Comparison of ENCODE assay signal across 16 cellular contexts in the genomic region with DNA sequence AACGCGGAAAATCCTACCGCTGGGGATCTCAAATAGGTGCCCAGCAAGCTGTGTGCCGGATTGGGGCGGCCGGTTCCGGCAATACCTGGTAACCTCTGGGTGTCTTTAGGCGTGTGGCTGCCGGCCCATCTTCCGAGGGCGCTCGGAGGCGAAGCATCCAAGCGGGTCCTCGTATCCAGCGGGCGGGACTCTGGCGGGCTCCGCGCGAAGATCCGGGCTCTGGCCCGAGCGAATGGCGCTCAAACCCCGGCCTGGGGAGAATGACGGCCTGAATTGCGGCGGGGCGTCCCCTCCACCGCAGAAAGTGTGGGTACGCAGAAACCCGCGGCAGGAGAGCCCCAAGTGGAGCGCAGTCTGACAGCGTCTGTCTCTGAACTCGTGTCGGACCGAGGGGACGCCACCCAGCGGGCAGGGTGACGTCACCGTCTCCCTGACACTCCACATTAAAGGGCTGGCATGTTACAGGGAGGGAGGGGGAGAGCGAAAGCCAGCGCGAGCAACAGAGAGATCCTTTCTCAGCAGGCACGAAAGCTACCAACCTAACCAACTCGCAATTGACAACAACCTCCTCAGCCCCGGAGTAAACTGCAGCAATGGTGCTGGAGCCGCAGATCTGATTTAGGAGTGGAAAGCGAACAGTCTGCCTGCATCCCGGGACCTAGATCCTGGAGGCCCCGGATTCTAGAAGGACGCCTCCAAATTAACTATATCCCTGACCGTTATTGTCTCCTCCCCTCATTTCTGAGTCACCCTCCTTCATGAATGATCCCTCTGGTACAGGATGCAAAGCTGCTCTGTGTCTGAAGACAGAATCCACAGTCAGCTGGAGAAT. TPM values are rescaled to one million over a fixed set of nuclear protein-coding genes. Genes with fewer than 3 reads are reported as not detected.
DNase-seq lines count a peak whose midpoint lies in the region; ATAC-seq, FAIRE-seq and TF ChIP-seq lines count a peak whose summit lies in the region.
"Had no signal": no experiment of that assay in that cellular context is flagged by ENCODE, and none has a peak within 500 bp of the region (broad histone marks: within the 10 kb centered on the region; RNA-seq: fewer than 3 reads in every experiment).

A gene with protein sequence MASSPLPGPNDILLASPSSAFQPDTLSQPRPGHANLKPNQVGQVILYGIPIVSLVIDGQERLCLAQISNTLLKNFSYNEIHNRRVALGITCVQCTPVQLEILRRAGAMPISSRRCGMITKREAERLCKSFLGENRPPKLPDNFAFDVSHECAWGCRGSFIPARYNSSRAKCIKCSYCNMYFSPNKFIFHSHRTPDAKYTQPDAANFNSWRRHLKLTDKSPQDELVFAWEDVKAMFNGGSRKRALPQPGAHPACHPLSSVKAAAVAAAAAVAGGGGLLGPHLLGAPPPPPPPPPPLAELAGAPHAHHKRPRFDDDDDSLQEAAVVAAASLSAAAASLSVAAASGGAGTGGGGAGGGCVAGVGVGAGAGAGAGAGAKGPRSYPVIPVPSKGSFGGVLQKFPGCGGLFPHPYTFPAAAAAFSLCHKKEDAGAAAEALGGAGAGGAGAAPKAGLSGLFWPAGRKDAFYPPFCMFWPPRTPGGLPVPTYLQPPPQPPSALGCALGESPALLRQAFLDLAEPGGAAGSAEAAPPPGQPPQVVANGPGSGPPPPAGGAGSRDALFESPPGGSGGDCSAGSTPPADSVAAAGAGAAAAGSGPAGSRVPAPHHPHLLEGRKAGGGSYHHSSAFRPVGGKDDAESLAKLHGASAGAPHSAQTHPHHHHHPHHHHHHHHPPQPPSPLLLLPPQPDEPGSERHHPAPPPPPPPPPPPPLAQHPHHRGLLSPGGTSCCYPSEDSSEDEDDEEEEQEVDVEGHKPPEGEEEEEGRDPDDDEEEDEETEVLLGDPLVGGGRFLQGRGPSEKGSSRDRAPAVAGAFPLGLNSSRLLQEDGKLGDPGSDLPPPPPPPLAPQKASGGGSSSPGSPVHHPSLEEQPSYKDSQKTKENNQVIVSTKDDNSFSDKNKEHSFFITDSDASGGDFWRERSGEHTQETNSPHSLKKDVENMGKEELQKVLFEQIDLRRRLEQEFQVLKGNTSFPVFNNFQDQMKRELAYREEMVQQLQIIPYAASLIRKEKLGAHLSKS (minus strand): TSS at position 372 of the 832 bp plus-strand sequence. CDS start 2,477 bp downstream, outside the sequence.

- 46% methylated on average over 37 of the region's 55 CpGs for WGBS in HepG2 (ENCODE audit: low lambda C conversion rate)
- 0% methylated on average over 5 of the region's 55 CpGs for WGBS in right lobe of liver (ENCODE audit: insufficient coverage, low coverage, low lambda C conversion rate, missing lambda C conversion rate)
- WGBS in aorta, 2 donors, result 1 to 2% methylated on average over 55 of the region's 55 CpGs
- 2% methylated on average over 55 of the region's 55 CpGs for whole genome bisulfite sequencing in right cardiac atrium

- POLR2A ChIA-PET in HepG2 (lab: Yijun Ruan, JAX), result no interaction called here

- no peaks in the 10 kb centered on the region for H3K36me3 ChIP-seq in HepG2 (replicated peaks in 1 of 2; ENCODE audit: control insufficient read depth in 1 of 2, insufficient read depth in 2 of 2, low read length in 2 of 2)
- no peaks in the 10 kb centered on the region for H3K36me3 ChIP-seq in right lobe of liver
- H3K36me3 ChIP-seq in iPS-18a (ENCODE audit: control insufficient read depth, low read depth, low read length), result no peaks in the 10 kb centered on the region
- H3K36me3 ChIP-seq in aorta (ENCODE audit: control insufficient read depth in 1 of 2, insufficient read depth in 2 of 2, low read length in 1 of 2), result no peaks in the 10 kb centered on the region
- H3K36me3 ChIP-seq: colonic mucosa had no signal

- CTCF ChIA-PET in HepG2 (lab: Yijun Ruan, JAX; ENCODE audit: low intra/inter-chr PET ratio, low total read pairs), result no interaction called here

- H3K4me2 ChIP-seq in HepG2 (ENCODE audit: low read depth, low read length), result no peak within 1 kb of the TSS

- no peak for TF ChIP-seq EP300 in HepG2 (IDR thresholded peaks at IDR 0.05; ENCODE audit: low read depth in 2 of 2, low read length in 2 of 2)
- TF ChIP-seq EP300 in HepG2 (CRISPR knock-in tag; IDR thresholded peaks at IDR 0.05; ENCODE audit: borderline replicate concordance), result no peak

- no peak for FAIRE-seq in HepG2 (lab: Jason Lieb, UNC)

- H3K27me3 ChIP-seq in HepG2 (ENCODE audit: control insufficient read depth in 1 of 2, insufficient read depth in 2 of 2, low read length in 2 of 2), result peaks cover 1 to 28% of the 10 kb centered on the region in 2 experiments; a peak in 4 of 5 replicates
- H3K27me3 ChIP-seq in right lobe of liver, result peaks cover 13 to 53% of the 10 kb centered on the region in 2 donors
- H3K27me3 ChIP-seq in iPS-18a (ENCODE audit: control insufficient read depth, insufficient read depth, low read length), result peaks cover 94% of the 10 kb centered on the region
- H3K27me3 ChIP-seq in aorta (ENCODE audit: control insufficient read depth in 1 of 2, insufficient read depth in 2 of 2, low read length in 1 of 2), result no peaks in the 10 kb centered on the region
- peaks cover under 1% of the 10 kb centered on the region for H3K27me3 ChIP-seq in right cardiac atrium (ENCODE audit: control insufficient read depth, insufficient read depth)

- ATAC-seq in HepG2 (no peak), right lobe of liver (no peak), aorta (ENCODE audit: low FRiP score) (peak; percentile 22), GM21526 (IDR thresholded peaks at IDR 0.05; ENCODE audit: low FRiP score, unreplicated experiment) (no peak), right cardiac atrium (no peak)
- ATAC-seq: CD8-positive, alpha-beta T cell; natural killer cell treated with Interleukin-12 subunit alpha and Interleukin-12 subunit beta and Interleukin-15 and Interleukin-18, amount 100 ng/mL, for 72 hours; stimulated activated effector memory CD8-positive, alpha-beta T cell treated with anti-CD3 and anti-CD28 coated beads, Interleukin-12 subunit alpha, Interleukin-12 subunit beta, amount 100 ng/mL, for 72 hours had no signal

- no peak within 1 kb of the TSS for H3K4me3 ChIP-seq in HepG2 (replicated peaks in 1 of 3; ENCODE audit: insufficient read depth in 1 of 3, low read depth in 2 of 3, low read length in 3 of 3)
- H3K4me3 ChIP-seq in right lobe of liver, result no peak within 1 kb of the TSS
- peak within 1 kb of the TSS; percentile 49 for H3K4me3 ChIP-seq in iPS-18a (ENCODE audit: low read length)
- no peak within 1 kb of the TSS for H3K4me3 ChIP-seq in aorta (ENCODE audit: low read length in 2 of 2)
- H3K4me3 ChIP-seq in right cardiac atrium (ENCODE audit: low read length), result no peak within 1 kb of the TSS
- H3K4me3 ChIP-seq: colonic mucosa had no signal

- H4K20me1 ChIP-seq in HepG2 (ENCODE audit: insufficient read depth, low read length), result no peaks in the 10 kb centered on the region; the same call in 1 of the 2 replicates

- no peak for TF ChIP-seq CTCF in HepG2 (CRISPR knock-in tag; IDR thresholded peaks at IDR 0.05)
- no peak for TF ChIP-seq CTCF in right lobe of liver (IDR thresholded peaks at IDR 0.05)

- BruUV-seq in HepG2 (replicated peaks; lab: Mats Ljungman, UMichigan), result no TSS peak

- DNase-seq in HepG2 (ENCODE audit: low spot score), result no peak
- DNase-seq in right lobe of liver, result no peak
- peak; percentile 93 for DNase-seq in NCI-H69 (lab: John Stamatoyannopoulos, UW)
- DNase-seq in aorta, result no peak
- DNase-seq in right cardiac atrium, result no peak
- no peak for DNase-seq in stimulated activated naive CD4-positive, alpha-beta T cell (lab: John Stamatoyannopoulos, UW)
- DNase-seq: activated naive CD4-positive, alpha-beta T cell treated with anti-CD3 and anti-CD28 coated beads, Interleukin-2, amount 10 ng/mL, durations not matched to agents 7 days and 5 days; CD8-positive, alpha-beta T cell; colonic mucosa; HCEC 1CT; RPMI8226 had no signal

- H3K9ac ChIP-seq in HepG2 (ENCODE audit: insufficient read depth, low read depth, low read length), result no peak within 1 kb of the TSS
- H3K9ac ChIP-seq in iPS-18a (ENCODE audit: low read length), result no peak within 1 kb of the TSS

- no peak for TF ChIP-seq RAD21 in HepG2 (CRISPR knock-in tag; IDR thresholded peaks at IDR 0.05)

- intact Hi-C loops in HepG2 (cut with micrococcal nuclease; ENCODE audit: unreplicated experiment) (no loop called here), right lobe of liver (cut with DNase I) (no loop called here), aorta (cut with DNase I) (no loop called here), right cardiac atrium (cut with DNase I) (no loop called here)

- no peak within 1 kb of the TSS for H2AFZ ChIP-seq in HepG2 (ENCODE audit: low read length)

- no peaks in the 10 kb centered on the region for H3K79me2 ChIP-seq in HepG2 (ENCODE audit: insufficient read depth, low read length)

- H3K27ac ChIP-seq in HepG2 (ENCODE audit: extremely low read length, insufficient read depth, low read length), result no peak within 1 kb of the TSS
- H3K27ac ChIP-seq in right lobe of liver, result no peak within 1 kb of the TSS
- no peak within 1 kb of the TSS for H3K27ac ChIP-seq in iPS-18a (ENCODE audit: low read length)
- H3K27ac ChIP-seq in aorta (ENCODE audit: low read depth in 1 of 2, low read length in 2 of 2), result no peak within 1 kb of the TSS
- no peak within 1 kb of the TSS for H3K27ac ChIP-seq in right cardiac atrium (ENCODE audit: low read length)
- H3K27ac ChIP-seq: colonic mucosa had no signal

- H3K4me1 ChIP-seq in HepG2 (ENCODE audit: insufficient read depth, low read length) (no peaks in the 10 kb centered on the region), right lobe of liver (peaks cover 0 to 4% (median 0%) of the 10 kb centered on the region in 4 donors), iPS-18a (ENCODE audit: control insufficient read depth, low read depth, low read length) (peaks cover 35% of the 10 kb centered on the region), aorta (ENCODE audit: control insufficient read depth in 1 of 2, insufficient read depth in 2 of 2, low read length in 2 of 2) (no peaks in the 10 kb centered on the region), right cardiac atrium (ENCODE audit: control insufficient read depth, insufficient read depth, low read length) (no peaks in the 10 kb centered on the region)
- H3K4me1 ChIP-seq: colonic mucosa had no signal

- TF ChIP-seq POLR2A in HepG2 (IDR thresholded peaks at IDR 0.05; ENCODE audit: insufficient read depth in 1 of 2, low read depth in 2 of 2, low read length in 2 of 2) (no peak), right lobe of liver (IDR thresholded peaks at IDR 0.05) (no peak)

- in situ Hi-C loops in HepG2 (cut with HindIII; ENCODE audit: extremely low pct_ligation_motif_present, low pct_unique_long_range_greater_than_20kb), result no loop called here

- no peaks in the 10 kb centered on the region for H3K9me3 ChIP-seq in HepG2 (ENCODE audit: low read length)
- H3K9me3 ChIP-seq in right lobe of liver, result no peaks in the 10 kb centered on the region
- no peaks in the 10 kb centered on the region for H3K9me3 ChIP-seq in iPS-18a (ENCODE audit: control insufficient read depth, low read depth, low read length)
- H3K9me3 ChIP-seq in aorta (ENCODE audit: control insufficient read depth, low read length), result peaks cover 4% of the 10 kb centered on the region
- no peaks in the 10 kb centered on the region for H3K9me3 ChIP-seq in right cardiac atrium (ENCODE audit: control insufficient read depth, low read length)
- H3K9me3 ChIP-seq: colonic mucosa had no signal

RNA-seq across cellular contexts. Expression of the gene that starts here (rescaled TPM):
- total RNA-seq in HepG2 (2016; rRNA removed; fragmentation: Illumina TruSeq; extraction: Trizol) (not detected in 2 replicates), right lobe of liver (not detected), aorta (not detected), right cardiac atrium (not detected)
- total RNA-seq in HepG2 (2016; cell fraction: cytosol; rRNA removed; fragmentation: Illumina TruSeq; extraction: Trizol; ENCODE audit: low read depth), result not detected in 2 replicates
- not detected in 2 replicates for total RNA-seq in HepG2 (2016; cell fraction: insoluble cytoplasmic fraction; rRNA removed; fragmentation: Illumina TruSeq; extraction: Trizol)
- not detected in 2 replicates for total RNA-seq in HepG2 (2016; cell fraction: membrane; rRNA removed; fragmentation: Illumina TruSeq; extraction: Trizol)
- not detected in 2 replicates for total RNA-seq in HepG2 (2016; cell fraction: nucleus; rRNA removed; fragmentation: Illumina TruSeq; extraction: Trizol)
- polyA plus RNA-seq in HepG2 (2011; rRNA removed) (not detected in 2 replicates), aorta (not detected), right cardiac atrium (not detected)
- not detected in 2 replicates for polyA plus RNA-seq in HepG2 (2011; cell fraction: cytosol; rRNA removed)
- not detected in 2 replicates for polyA plus RNA-seq in HepG2 (2011; cell fraction: nucleus; rRNA removed)
- not detected in 2 replicates for polyA plus RNA-seq in HepG2 (2012)
- polyA plus RNA-seq in HepG2 (2016; cell fraction: cytosol; fragmentation: Illumina TruSeq; extraction: Trizol; ENCODE audit: low read depth), result not detected in 2 replicates
- polyA plus RNA-seq in HepG2 (2016; cell fraction: insoluble cytoplasmic fraction; fragmentation: Illumina TruSeq; extraction: Trizol; ENCODE audit: low read depth), result not detected in 2 replicates
- polyA plus RNA-seq in HepG2 (2016; cell fraction: membrane; fragmentation: Illumina TruSeq; extraction: Trizol; ENCODE audit: low read depth), result not detected in 2 replicates
- polyA plus RNA-seq in HepG2 (2016; cell fraction: nucleus; fragmentation: Illumina TruSeq; extraction: Trizol; ENCODE audit: insufficient read depth, low read depth), result not detected in 2 replicates
- polyA minus RNA-seq in HepG2 (2011; rRNA and poly(A)+ RNA removed; ENCODE audit: low replicate concordance), result not detected in 2 replicates
- not detected in 2 replicates for polyA minus RNA-seq in HepG2 (2011; cell fraction: cytosol; rRNA and poly(A)+ RNA removed)
- not detected in 2 replicates for polyA minus RNA-seq in HepG2 (2011; cell fraction: nucleus; rRNA and poly(A)+ RNA removed)
- total RNA-seq: CD8-positive, alpha-beta T cell; colonic mucosa; natural killer cell treated with Interleukin-12 subunit alpha and Interleukin-12 subunit beta and Interleukin-15 and Interleukin-18, amount 100 ng/mL, for 72 hours had no signal
- polyA plus RNA-seq: IgD-negative memory B cell had no signal

Comparison
In these comparisons a context has a peak if more than half of its experiments do, and no peak if none do; other contexts are left out.
1. Peak in ATAC-seq in aorta; RNA of the gene not detected or under 1 TPM.